Comparison of ENCODE assay signal across 8 cellular contexts in genomic region chr6:31815025-31815838, GRCh38. TPM values are rescaled to one million over a fixed set of nuclear protein-coding genes. Genes with fewer than 3 reads are reported as not detected.
DNase-seq lines count a peak whose midpoint lies in the region; ATAC-seq and TF ChIP-seq lines count a peak whose summit lies in the region.

TSS of gene HSPA1A (plus strand) at chr6:31815543. CDS start at chr6:31815757, 214 bp downstream.
TSS of gene HSPA1L (minus strand) at chr6:31815283. CDS start at chr6:31811972, 3,311 bp downstream.

- ATAC-seq in CD4-positive, alpha-beta T cell (ENCODE audit: poor library complexity), result peak; percentile 11
- ATAC-seq in left colon (peak; percentile 77), GM21381 (IDR thresholded peaks at IDR 0.05; ENCODE audit: unreplicated experiment) (no peak)

- no peaks in the 10 kb centered on the region for H3K9me3 ChIP-seq in CD4-positive, alpha-beta T cell (ENCODE audit: control insufficient read depth, low read length)
- no peaks in the 10 kb centered on the region for H3K9me3 ChIP-seq in duodenal mucosa (ENCODE audit: control insufficient read depth in 1 of 2, low read length in 2 of 2)

- H3K36me3 ChIP-seq in duodenal mucosa (ENCODE audit: control insufficient read depth in 1 of 2, insufficient read depth in 2 of 2, low read length in 2 of 2), result no peaks in the 10 kb centered on the region

- H3K4me1 ChIP-seq in duodenal mucosa (ENCODE audit: control insufficient read depth in 1 of 2, insufficient read depth in 2 of 2, low read length in 2 of 2), result peaks cover 27 to 31% of the 10 kb centered on the region in 2 donors

- POLR2A ChIA-PET in CD4-positive, alpha-beta T cell (lab: Charles Lee), result interaction anchor here (0.6 to 3.6 kb wide), 18 partner anchors 9 to 274 kb away, joined by 3 to 29 read pairs (median 5); partner anchors contain the start of genes CLIC1, DDAH2, DDX39B and HSPA1B
- POLR2A ChIA-PET in activated CD4-positive, alpha-beta memory T cell treated with anti-CD3 and anti-CD28 coated beads for 36 hours (lab: Charles Lee), result interaction anchor here (0.7 to 3.9 kb wide), 5 partner anchors 9 to 162 kb away, joined by 3 to 26 read pairs (median 5); partner anchors contain the start of genes BAG6, HSPA1B, LSM2 and VARS1

- intact Hi-C loops in CD4-positive, alpha-beta T cell (cut with DNase I, micrococcal nuclease), result loop anchor here (2.0 to 5.0 kb wide), 2 partner anchors 20 to 78 kb away; partner anchors contain the start of genes CLIC1 (in 1 of the 2) and VARS1 (in 1 of the 2)
- intact Hi-C loops in activated CD4-positive, alpha-beta memory T cell treated with anti-CD3 and anti-CD28 coated beads for 36 hours (cut with micrococcal nuclease), result loop anchor here (2.0 kb wide), 1 partner anchor 20 kb away; no protein-coding TSS in a partner anchor
- intact Hi-C loops in left colon (cut with DNase I, micrococcal nuclease), result no loop called here

- H3K4me3 Mint-ChIP-seq in CD4-positive, alpha-beta T cell, result peak within 1 kb of the TSS; percentile 90
- peak within 1 kb of the TSS; percentile 85 for H3K4me3 Mint-ChIP-seq in activated CD4-positive, alpha-beta memory T cell treated with anti-CD3 and anti-CD28 coated beads for 36 hours

- peak within 1 kb of the TSS; percentile 83 for H3K27ac Mint-ChIP-seq in CD4-positive, alpha-beta T cell
- peak within 1 kb of the TSS; percentile 95 for H3K27ac Mint-ChIP-seq in activated CD4-positive, alpha-beta memory T cell treated with anti-CD3 and anti-CD28 coated beads for 36 hours

- H3K27me3 Mint-ChIP-seq in CD4-positive, alpha-beta T cell, result no peaks in the 10 kb centered on the region
- H3K27me3 Mint-ChIP-seq in activated CD4-positive, alpha-beta memory T cell treated with anti-CD3 and anti-CD28 coated beads for 36 hours, result no peaks in the 10 kb centered on the region

- CTCF ChIA-PET in CD4-positive, alpha-beta T cell (lab: Charles Lee), result interaction anchor here (0.8 to 3.8 kb wide), 5 partner anchors 8 to 216 kb away, joined by 3 to 19 read pairs (median 5); partner anchors contain the start of genes DDAH2, LSM2 and VARS1
- CTCF ChIA-PET in activated CD4-positive, alpha-beta memory T cell treated with anti-CD3 and anti-CD28 coated beads for 36 hours (lab: Charles Lee), result interaction anchor here (0.6 to 1.4 kb wide), 10 partner anchors 9 to 1128 kb away, joined by 3 to 8 read pairs (median 4); partner anchors contain the start of genes HSPA1B, LSM2 and VARS1

- H3K4me3 ChIP-seq in duodenal mucosa (ENCODE audit: low read depth in 1 of 2, low read length in 2 of 2), result peak within 1 kb of the TSS; percentile 57 to 70

- peaks cover 47% of the 10 kb centered on the region for H3K4me1 Mint-ChIP-seq in CD4-positive, alpha-beta T cell (ENCODE audit: low read depth)
- H3K4me1 Mint-ChIP-seq in activated CD4-positive, alpha-beta memory T cell treated with anti-CD3 and anti-CD28 coated beads for 36 hours (ENCODE audit: low read depth), result peaks cover 57% of the 10 kb centered on the region

- no peaks in the 10 kb centered on the region for H3K27me3 ChIP-seq in CD4-positive, alpha-beta T cell (ENCODE audit: control insufficient read depth, insufficient read depth, low read length)
- no peaks in the 10 kb centered on the region for H3K27me3 ChIP-seq in duodenal mucosa (ENCODE audit: control insufficient read depth in 1 of 2, insufficient read depth in 2 of 2, low read length in 2 of 2)

- no peak for TF ChIP-seq CTCF in CD4-positive, alpha-beta T cell (IDR thresholded peaks at IDR 0.05)

- peaks cover 18% of the 10 kb centered on the region for H3K36me3 Mint-ChIP-seq in CD4-positive, alpha-beta T cell (ENCODE audit: low read depth)
- peaks cover 4% of the 10 kb centered on the region for H3K36me3 Mint-ChIP-seq in activated CD4-positive, alpha-beta memory T cell treated with anti-CD3 and anti-CD28 coated beads for 36 hours

- no peaks in the 10 kb centered on the region for H3K9me3 Mint-ChIP-seq in CD4-positive, alpha-beta T cell
- no peaks in the 10 kb centered on the region for H3K9me3 Mint-ChIP-seq in activated CD4-positive, alpha-beta memory T cell treated with anti-CD3 and anti-CD28 coated beads for 36 hours

- peak within 1 kb of the TSS; percentile 91 to 92 for H3K9ac ChIP-seq in duodenal mucosa (ENCODE audit: low read depth in 1 of 2, low read length in 2 of 2)

- H3K27ac ChIP-seq in CD4-positive, alpha-beta T cell (ENCODE audit: low read depth, low read length), result peak within 1 kb of the TSS; percentile 81
- H3K27ac ChIP-seq in duodenal mucosa (ENCODE audit: low read depth, low read length), result peak within 1 kb of the TSS; percentile 96

- peak in 7 of 10 experiments; percentile 25 to 67 (median 50) for DNase-seq in CD4-positive, alpha-beta T cell
- DNase-seq in HCEC 1CT (peak; percentile 96), NCI-H446 treated with DMSO at 0.1 percent for 48 hours (lab: John Stamatoyannopoulos, UW) (peak; percentile 85), left colon (peak; percentile 93 to 98)
- DNase-seq in activated CD4-positive, alpha-beta memory T cell treated with anti-CD3 and anti-CD28 coated beads for 36 hours, result peak; percentile 82
- DNase-seq in stimulated activated CD4-positive, alpha-beta T cell treated with anti-CD3 and anti-CD28 coated beads, Interleukin-1b, Interleukin-23, amount 100 ng/mL, for 4 hours (ENCODE audit: low read depth in 2 of 2), result peak; percentile 40 to 48

RNA-seq across cellular contexts. Expression of gene HSPA1A, which starts in this region (rescaled TPM):
- total RNA-seq in CD4-positive, alpha-beta T cell, result 1 to 10 TPM; 8.1 to 9.8 TPM
- total RNA-seq in activated CD4-positive, alpha-beta memory T cell treated with anti-CD3 and anti-CD28 coated beads for 36 hours, result 10 to 100 TPM; 68.5 to 69.9 TPM
- total RNA-seq in left colon, result 100 to 1,000 TPM; 124 to 136 TPM

RNA-seq across cellular contexts. Expression of gene HSPA1L, which starts in this region (rescaled TPM):
- 1 to 10 TPM; 1.7 to 1.8 TPM for total RNA-seq in CD4-positive, alpha-beta T cell
- total RNA-seq in activated CD4-positive, alpha-beta memory T cell treated with anti-CD3 and anti-CD28 coated beads for 36 hours, result 1 to 10 TPM; 2.0 TPM
- 1 to 10 TPM in 1 of 2 donors, under 1 TPM in 1; 0.89 to 1.1 TPM for total RNA-seq in left colon

Comparison
In these comparisons a context has a peak if more than half of its experiments do, and no peak if none do; other contexts are left out.
1. RNA of gene HSPA1A (total RNA-seq): 124 to 136 TPM in left colon and 68.5 to 69.9 TPM in activated CD4-positive, alpha-beta memory T cell treated with anti-CD3 and anti-CD28 coated beads for 36 hours; 8.1 to 9.8 TPM in CD4-positive, alpha-beta T cell; every median in the first group is over 4 times any median in the second.
2. DNase-seq: peak in every context shown above with its lines; median percentile 96 in HCEC 1CT; 96 in left colon; 85 in NCI-H446 treated with DMSO at 0.1 percent for 48 hours; 82 in activated CD4-positive, alpha-beta memory T cell treated with anti-CD3 and anti-CD28 coated beads for 36 hours; 50 in CD4-positive, alpha-beta T cell; 44 in stimulated activated CD4-positive, alpha-beta T cell treated with anti-CD3 and anti-CD28 coated beads, Interleukin-1b, Interleukin-23, amount 100 ng/mL, for 4 hours.
3. intact Hi-C loops: an anchor here in CD4-positive, alpha-beta T cell (2.0 to 5.0 kb wide) and activated CD4-positive, alpha-beta memory T cell treated with anti-CD3 and anti-CD28 coated beads for 36 hours (2.0 kb wide); none called in left colon.